19 cellular contexts compared by ENCODE assay signal in genomic region chr2:28960401-28960800, GRCh38. TPM values are rescaled to one million over a fixed set of nuclear protein-coding genes. Genes with fewer than 3 reads are reported as not detected.
DNase-seq lines count a peak whose midpoint lies in the region; ATAC-seq, FAIRE-seq and TF ChIP-seq lines count a peak whose summit lies in the region.
"Had no signal": no experiment of that assay in that cellular context is flagged by ENCODE, and none has a peak within 500 bp of the region (broad histone marks: within the 10 kb centered on the region; RNA-seq: fewer than 3 reads in every experiment).

No MANE protein-coding gene starts in this region.

- no peak overlapping the region for H3K9ac ChIP-seq in neuronal stem cell (ENCODE audit: low read depth, low read length, poor library complexity)
- H3K9ac ChIP-seq in HepG2 (ENCODE audit: insufficient read depth, low read depth, low read length), result no peak overlapping the region
- H3K9ac ChIP-seq: BLaER1, GM23248 had no signal

- no TSS peak for BruUV-seq in HepG2 (replicated peaks; lab: Mats Ljungman, UMichigan)

- no peak overlapping the region for H3K4me2 ChIP-seq in neuronal stem cell (ENCODE audit: insufficient read depth, low read length, poor library complexity, severe bottlenecking)
- H3K4me2 ChIP-seq in HepG2 (ENCODE audit: low read depth, low read length), result no peak overlapping the region

- no peak overlapping the region for H3K23ac ChIP-seq in neuronal stem cell (ENCODE audit: low read depth, low read length, poor library complexity)

- H4K20me1 ChIP-seq in HepG2 (ENCODE audit: insufficient read depth, low read length), result no peaks in the 10 kb centered on the region
- H4K20me1 ChIP-seq: BLaER1 had no signal

- in situ Hi-C loops in HepG2 (cut with HindIII; ENCODE audit: extremely low pct_ligation_motif_present, low pct_unique_long_range_greater_than_20kb), result loop anchor here (25.0 kb wide), 1 partner anchor 1102 kb away; no protein-coding TSS in a partner anchor

- TF ChIP-seq CTCF in left ventricle myocardium inferior (IDR thresholded peaks at IDR 0.05; ENCODE audit: borderline replicate concordance) (no peak), choroid plexus epithelial cell (conservative IDR thresholded peaks at IDR 0.05; ENCODE audit: low read depth, low read length) (no peak), HepG2 (CRISPR knock-in tag; IDR thresholded peaks at IDR 0.05) (no peak)

- H2BK15ac ChIP-seq in neuronal stem cell (ENCODE audit: low read length), result no peak overlapping the region

- H3K18ac ChIP-seq in neuronal stem cell (ENCODE audit: low read length), result no peak overlapping the region

- FAIRE-seq in HepG2 (lab: Jason Lieb, UNC), result no peak
- FAIRE-seq: GM12892, GM18507, HTR-8/SVneo had no signal

- TF ChIP-seq RAD21 in HepG2 (CRISPR knock-in tag; IDR thresholded peaks at IDR 0.05), result no peak

- H3K9me3 ChIP-seq in left ventricle myocardium inferior (replicated peaks) (no peaks in the 10 kb centered on the region), neuronal stem cell (replicated peaks in 1 of 2; ENCODE audit: control insufficient read depth in 2 of 2, insufficient read depth in 1 of 2, low read depth in 1 of 2, low read length in 2 of 2) (no peaks in the 10 kb centered on the region), HepG2 (ENCODE audit: low read length) (no peaks in the 10 kb centered on the region)
- H3K9me3 ChIP-seq: BLaER1 had no signal

- TF ChIP-seq POLR2A in HepG2 (IDR thresholded peaks at IDR 0.05; ENCODE audit: insufficient read depth in 1 of 2, low read depth in 2 of 2, low read length in 2 of 2), result no peak

- H3K14ac ChIP-seq in neuronal stem cell (ENCODE audit: low read length), result no peak overlapping the region

- H3K4me1 ChIP-seq in left ventricle myocardium inferior (peaks cover 33% of the 10 kb centered on the region), neuronal stem cell (ENCODE audit: control insufficient read depth in 2 of 2, insufficient read depth in 1 of 2, low read depth in 1 of 2, low read length in 2 of 2) (peaks cover 4 to 6% of the 10 kb centered on the region in 2 donors), HepG2 (ENCODE audit: insufficient read depth, low read length) (peaks cover 14% of the 10 kb centered on the region)

- H4K91ac ChIP-seq in neuronal stem cell (ENCODE audit: low read depth, low read length, poor library complexity), result no peak overlapping the region

- H3K36me3 ChIP-seq in left ventricle myocardium inferior (no peaks in the 10 kb centered on the region), neuronal stem cell (replicated peaks in 1 of 2; ENCODE audit: control insufficient read depth in 2 of 2, insufficient read depth in 2 of 2, low read length in 2 of 2) (no peaks in the 10 kb centered on the region), HepG2 (replicated peaks in 1 of 2; ENCODE audit: control insufficient read depth in 1 of 2, insufficient read depth in 2 of 2, low read length in 2 of 2) (no peaks in the 10 kb centered on the region)
- H3K36me3 ChIP-seq: BLaER1 had no signal

- peaks cover 9% of the 10 kb centered on the region for H3K27me3 ChIP-seq in left ventricle myocardium inferior (ENCODE audit: low read depth)
- peaks cover 0 to under 1% (median 0%) of the 10 kb centered on the region in 3 experiments for H3K27me3 ChIP-seq in neuronal stem cell (ENCODE audit: control insufficient read depth in 3 of 3, insufficient read depth in 3 of 3, low read depth in 1 of 3, low read length in 3 of 3)
- peaks cover 0 to 8% of the 10 kb centered on the region in 2 experiments; a peak in 3 of 5 replicates for H3K27me3 ChIP-seq in HepG2 (ENCODE audit: control insufficient read depth in 1 of 2, insufficient read depth in 2 of 2, low read length in 2 of 2)
- H3K27me3 ChIP-seq: BLaER1 had no signal

- no peaks in the 10 kb centered on the region for H3K79me2 ChIP-seq in HepG2 (ENCODE audit: insufficient read depth, low read length)

- H2AFZ ChIP-seq in neuronal stem cell (ENCODE audit: low read length) (peak overlapping the region; percentile 21), HepG2 (ENCODE audit: low read length) (no peak overlapping the region)
- H2AFZ ChIP-seq: GM23248 had no signal

- H3K27ac ChIP-seq in left ventricle myocardium inferior (replicated peaks) (peak overlapping the region; percentile 16), neuronal stem cell (replicated peaks; ENCODE audit: low read length) (no peak overlapping the region), HepG2 (ENCODE audit: extremely low read length, insufficient read depth, low read length) (no peak overlapping the region)
- H3K27ac ChIP-seq: BLaER1, GM23248 had no signal

- no peak overlapping the region for H2BK12ac ChIP-seq in neuronal stem cell (ENCODE audit: low read length)

- H4K8ac ChIP-seq in neuronal stem cell (ENCODE audit: low read depth, low read length), result no peak overlapping the region

- WGBS in neuronal stem cell (ENCODE audit: extremely low coverage in 2 of 2, insufficient read length in 2 of 2, insufficient replicate concordance in 1 of 2), 2 donors, result no CpG with 5 or more reads among the region's 5 CpGs
- WGBS in HepG2 (ENCODE audit: low lambda C conversion rate), result 9% methylated on average over 5 of the region's 5 CpGs

- H3K4me3 ChIP-seq in left ventricle myocardium inferior (no peak overlapping the region), choroid plexus epithelial cell (ENCODE audit: low read depth, low read length) (no peak overlapping the region), neuronal stem cell (ENCODE audit: low read length in 2 of 2) (no peak overlapping the region), HepG2 (replicated peaks in 1 of 3; ENCODE audit: insufficient read depth in 1 of 3, low read depth in 2 of 3, low read length in 3 of 3) (no peak overlapping the region)
- H3K4me3 ChIP-seq: BLaER1, GM23248 had no signal

- intact Hi-C loops in left ventricle myocardium inferior (cut with micrococcal nuclease), result loop anchor here (5.0 kb wide), 1 partner anchor 882 kb away; no protein-coding TSS in a partner anchor
- intact Hi-C loops in Right ventricle myocardium inferior (cut with DNase I), result no loop called here
- intact Hi-C loops in HepG2 (cut with micrococcal nuclease; ENCODE audit: unreplicated experiment), result no loop called here

- POLR2A ChIA-PET in HepG2 (lab: Yijun Ruan, JAX), result no interaction called here

- TF ChIP-seq EP300 in HepG2 (IDR thresholded peaks at IDR 0.05; ENCODE audit: low read depth in 2 of 2, low read length in 2 of 2) (no peak), HepG2 (CRISPR knock-in tag; IDR thresholded peaks at IDR 0.05; ENCODE audit: borderline replicate concordance) (no peak)

- no peaks in the 10 kb centered on the region for H3K79me1 ChIP-seq in neuronal stem cell (ENCODE audit: low read depth, low read length)

- H2BK120ac ChIP-seq in neuronal stem cell (ENCODE audit: low read depth, low read length), result no peak overlapping the region

- no peak overlapping the region for H3K4ac ChIP-seq in neuronal stem cell (ENCODE audit: low read length)

- DNase-seq in left ventricle myocardium inferior (no peak), Right ventricle myocardium inferior (ENCODE audit: missing footprints) (no peak), choroid plexus epithelial cell (ENCODE audit: low read depth) (peak; percentile 56), neuronal stem cell (ENCODE audit: low spot score) (no peak), HCEC 1CT (no peak), islet precursor cell (no peak), HepG2 (ENCODE audit: low spot score) (no peak)
- DNase-seq: 8988T; CD4-positive, alpha-beta memory T cell; DMS153; DMS79; GDM1; GM23248; HFFc6 had no signal

- CTCF ChIA-PET in HepG2 (lab: Yijun Ruan, JAX; ENCODE audit: low intra/inter-chr PET ratio, low total read pairs), result interaction anchor here (1.9 kb wide), 1 partner anchor 236 kb away, joined by 8 read pairs; no protein-coding TSS in a partner anchor

- ATAC-seq in Right ventricle myocardium inferior, result no peak
- ATAC-seq in HepG2, result no peak
- ATAC-seq: HCT116 had no signal

- no peak overlapping the region for H2BK5ac ChIP-seq in neuronal stem cell (ENCODE audit: low read length)

- no peak overlapping the region for H2AK5ac ChIP-seq in neuronal stem cell (ENCODE audit: low read depth, low read length)

TF ChIP-seq in HepG2, 621 proteins besides CTCF, POLR2A, EP300 and RAD21:
- TF ChIP-seq MYC (CRISPR knock-in tag; IDR thresholded peaks at IDR 0.05; ENCODE audit: borderline replicate concordance) (no peak), ZNF451 (CRISPR knock-in tag; IDR thresholded peaks at IDR 0.05) (no peak), XRCC5 (optimal IDR thresholded peaks at IDR 0.05; ENCODE audit: low read length) (no peak)

RNA-seq across cellular contexts. Expression of gene TOGARAM2, which starts 20.7 kb away (rescaled TPM):
- 51.9 TPM for total RNA-seq in left ventricle myocardium inferior
- total RNA-seq in Right ventricle myocardium inferior, result 38.0 TPM
- 0.06 TPM for polyA plus RNA-seq in neuronal stem cell (2013, experiment 1 of 2)
- 0.06 TPM for polyA plus RNA-seq in neuronal stem cell (2013, experiment 2 of 2)
- total RNA-seq in HepG2 (2016; rRNA removed; fragmentation: Illumina TruSeq; extraction: Trizol), result under 0.01 TPM in 1 of 2 replicates, not detected in the other
- not detected in 2 replicates for total RNA-seq in HepG2 (2016; cell fraction: cytosol; rRNA removed; fragmentation: Illumina TruSeq; extraction: Trizol; ENCODE audit: low read depth)
- total RNA-seq in HepG2 (2016; cell fraction: insoluble cytoplasmic fraction; rRNA removed; fragmentation: Illumina TruSeq; extraction: Trizol), result not detected in 2 replicates
- not detected in 2 replicates for total RNA-seq in HepG2 (2016; cell fraction: membrane; rRNA removed; fragmentation: Illumina TruSeq; extraction: Trizol)
- total RNA-seq in HepG2 (2016; cell fraction: nucleus; rRNA removed; fragmentation: Illumina TruSeq; extraction: Trizol), result 0.06 and 0.19 TPM in 2 replicates
- polyA plus RNA-seq in HepG2 (2011; rRNA removed), result 0.05 TPM in 2 replicates
- 0.04 and 0.13 TPM in 2 replicates for polyA plus RNA-seq in HepG2 (2011; cell fraction: cytosol; rRNA removed)
- 0.36 and 0.74 TPM in 2 replicates for polyA plus RNA-seq in HepG2 (2011; cell fraction: nucleus; rRNA removed)
- polyA plus RNA-seq in HepG2 (2012), result 0.04 TPM in 1 of 2 replicates, not detected in the other
- polyA plus RNA-seq in HepG2 (2016; cell fraction: cytosol; fragmentation: Illumina TruSeq; extraction: Trizol; ENCODE audit: low read depth), result not detected in 2 replicates
- not detected in 2 replicates for polyA plus RNA-seq in HepG2 (2016; cell fraction: insoluble cytoplasmic fraction; fragmentation: Illumina TruSeq; extraction: Trizol; ENCODE audit: low read depth)
- polyA plus RNA-seq in HepG2 (2016; cell fraction: membrane; fragmentation: Illumina TruSeq; extraction: Trizol; ENCODE audit: low read depth), result not detected in 2 replicates
- polyA plus RNA-seq in HepG2 (2016; cell fraction: nucleus; fragmentation: Illumina TruSeq; extraction: Trizol; ENCODE audit: insufficient read depth, low read depth), result 0.61 TPM in 1 of 2 replicates, not detected in the other
- 0.02 and 1.6 TPM in 2 replicates for polyA minus RNA-seq in HepG2 (2011; rRNA and poly(A)+ RNA removed; ENCODE audit: low replicate concordance)
- not detected in 2 replicates for polyA minus RNA-seq in HepG2 (2011; cell fraction: cytosol; rRNA and poly(A)+ RNA removed)
- polyA minus RNA-seq in HepG2 (2011; cell fraction: nucleus; rRNA and poly(A)+ RNA removed), result 1.0 TPM in 1 of 2 replicates, not detected in the other
- total RNA-seq: GM23248, HFFc6 had no signal
- polyA plus RNA-seq: GM23248 had no signal

Comparison
In these comparisons a context has a peak if more than half of its experiments do, and no peak if none do; other contexts are left out.
1. RNA of gene TOGARAM2, which starts 20.7 kb away (total RNA-seq): 51.9 TPM in left ventricle myocardium inferior (single experiment) and 38.0 TPM in Right ventricle myocardium inferior (single experiment); under 0.01 to 0.19 TPM in HepG2; every median in the first group is over 10 times any median in the second.